11 cellular contexts compared by ENCODE assay signal in the genomic region with DNA sequence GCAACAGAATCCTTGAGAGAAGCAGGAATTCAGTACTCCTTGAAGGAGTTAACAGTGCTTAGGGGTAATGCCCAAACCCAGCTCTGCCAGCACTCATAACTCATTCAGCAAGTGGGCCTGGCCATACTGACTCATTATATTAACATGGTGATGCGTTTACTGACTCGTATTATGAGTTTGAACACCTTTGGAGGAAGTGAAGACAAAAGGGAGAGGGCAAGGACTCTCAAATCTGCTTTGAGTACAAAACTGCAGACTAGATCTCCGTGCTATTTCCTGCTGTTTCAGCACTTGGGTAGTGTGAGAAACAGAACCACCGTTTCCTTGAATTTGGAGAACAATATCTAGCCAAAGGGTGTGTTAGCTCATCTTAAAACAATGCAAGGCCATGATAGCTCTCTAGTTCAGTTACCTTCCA. TPM values are rescaled to one million over a fixed set of nuclear protein-coding genes. Genes with fewer than 3 reads are reported as not detected.
A peak's percentile ranks its signal among the peaks of the same experiment; 100 is the strongest.
DNase-seq lines count a peak whose midpoint lies in the region; ATAC-seq, FAIRE-seq and TF ChIP-seq lines count a peak whose summit lies in the region.
"Had no signal": no experiment of that assay in that cellular context is flagged by ENCODE, and none has a peak within 500 bp of the region (broad histone marks: within the 10 kb centered on the region; RNA-seq: fewer than 3 reads in every experiment).

No MANE protein-coding gene starts in this region.

- intact Hi-C loops in pancreas (cut with DNase I) = no loop called here

- H3K9me3 ChIP-seq in pancreas = no peaks in the 10 kb centered on the region
- H3K9me3 ChIP-seq: thoracic aorta had no signal

- H3K27ac ChIP-seq in RWPE1 (peak overlapping the region; percentile 70), pancreas (no peak overlapping the region)
- H3K27ac ChIP-seq: thoracic aorta had no signal

- DNase-seq in RWPE1 (ENCODE audit: low spot score) (peak; percentile 56), omental fat pad (ENCODE audit: low spot score) (no peak), HT-29 (ENCODE audit: low spot score) (no peak), OCI-M1 (lab: John Stamatoyannopoulos, UW) (no peak), hypothalamus (lab: John Stamatoyannopoulos, UW) (no peak), pancreas (no peak)
- DNase-seq: activated T-cell treated with anti-CD3 and anti-CD28 coated beads, Interleukin-2, amount 50 U/mL, for 1 hour; NK-92 treated with Interleukin-12 subunit alpha and Interleukin-12 subunit beta, amount 100 ng/mL, for 24 hours had no signal

- CTCF ChIA-PET in RWPE1 (lab: Yijun Ruan, JAX) = no interaction called here

- FAIRE-seq in pancreas (lab: Jason Lieb, UNC) = no peak

- no peaks in the 10 kb centered on the region for H3K27me3 ChIP-seq in pancreas

- POLR2A ChIA-PET in RWPE1 (lab: Yijun Ruan, JAX; ENCODE audit: low non-redundant PET) = no interaction called here

- TF ChIP-seq CTCF in RWPE1 (conservative IDR thresholded peaks at IDR 0.05; ENCODE audit: low read depth) (no peak), omental fat pad (IDR thresholded peaks at IDR 0.05) (no peak), pancreas (IDR thresholded peaks at IDR 0.05) (no peak)

- no peaks in the 10 kb centered on the region for H3K4me1 ChIP-seq in pancreas

- no peak overlapping the region for H3K4me3 ChIP-seq in pancreas
- H3K4me3 ChIP-seq: thoracic aorta had no signal

- ATAC-seq in GM18909 (IDR thresholded peaks at IDR 0.05; ENCODE audit: poor library complexity, unreplicated experiment) (peak; percentile 72), HG02759 (IDR thresholded peaks at IDR 0.05; ENCODE audit: unreplicated experiment) (peak; percentile 86), omental fat pad (ENCODE audit: low FRiP score) (peak; percentile 84), pancreas (no peak)

- 72 to 76% methylated on average over 4 of the region's 4 CpGs for WGBS in pancreas, 2 donors

- no peaks in the 10 kb centered on the region for H3K36me3 ChIP-seq in pancreas

RNA-seq across cellular contexts. Expression of gene SLC16A9, which starts 30.8 kb away (rescaled TPM):
- total RNA-seq in omental fat pad (1 to 10 TPM in 1 of 4 donors, under 1 TPM in 3; 0.25 to 2.3 (median 0.77) TPM), pancreas (1 to 10 TPM in 5 of 6 donors, under 1 TPM in 1; 0.32 to 2.3 (median 1.4) TPM)
- total RNA-seq in HT-29 (2014; rRNA removed; shearing (Covaris generic)) = not detected in 2 replicates
- polyA plus RNA-seq in pancreas = 1 to 10 TPM; 1.6 to 7.4 TPM

Comparison
In these comparisons a context has a peak if more than half of its experiments do, and no peak if none do; other contexts are left out.
1. ATAC-seq: peak in GM18909 (single experiment), HG02759 (single experiment) and omental fat pad (single experiment); none in pancreas (0 of 4).